8 cellular contexts compared by ENCODE assay signal in the genomic region with DNA sequence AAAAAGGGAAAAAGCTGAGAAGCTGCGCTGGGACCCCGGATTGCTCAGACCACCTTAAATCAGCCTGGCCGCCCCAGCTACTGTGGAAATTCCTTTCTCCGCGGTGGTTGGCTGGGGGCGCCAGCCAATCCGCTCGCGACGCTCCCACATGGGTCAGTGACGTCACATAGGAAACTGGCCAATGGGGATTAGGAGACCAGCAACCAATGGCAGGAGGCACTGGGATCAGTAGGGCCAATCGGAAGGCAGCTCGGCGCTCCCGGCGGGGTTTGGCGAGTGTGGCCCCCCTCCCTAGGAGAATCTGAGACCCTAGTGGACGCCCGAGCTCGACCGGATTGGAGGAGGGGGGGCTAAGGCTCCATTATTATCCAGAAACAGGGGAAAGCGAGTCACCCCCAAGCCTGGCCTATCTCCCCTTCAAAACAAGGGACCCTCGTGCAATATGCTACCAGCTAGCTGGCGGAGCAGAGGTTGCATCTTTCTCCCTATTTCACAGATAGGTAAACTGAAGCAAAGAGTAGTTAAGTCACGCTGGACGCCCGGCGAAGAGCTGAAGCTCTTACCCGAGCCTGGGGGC.
DNase-seq lines count a peak whose midpoint lies in the region; ATAC-seq and TF ChIP-seq lines count a peak whose summit lies in the region.

No MANE protein-coding gene starts in this region.

- in situ Hi-C loops in ACHN (cut with HindIII; ENCODE audit: low pct_ligation_motif_present, low pct_unique_long_range_greater_than_20kb, low sequenced_read_pairs) = no loop called here

- H3K4me3 ChIP-seq in WI38 (ENCODE audit: low read depth, low read length) = peak overlapping the region; percentile 52
- H3K4me3 ChIP-seq in cardiac fibroblast (replicated peaks in 1 of 2; ENCODE audit: low read depth in 2 of 2, low read length in 2 of 2) = peak overlapping the region; percentile 43 to 58
- H3K4me3 ChIP-seq in skin epidermis = peak overlapping the region; percentile 33 to 50 (median 50)

- DNase-seq in ACHN = peak; percentile 98
- DNase-seq in NCI-H2227 (lab: John Stamatoyannopoulos, UW; ENCODE audit: unreplicated experiment) = peak; percentile 97
- peak; percentile 100 for DNase-seq in cardiac fibroblast (ENCODE audit: low read depth in 2 of 2)
- DNase-seq in iPS-NIHi11 (ENCODE audit: low spot score) = peak; percentile 99

- TF ChIP-seq CTCF in WI38 (IDR thresholded peaks at IDR 0.05; ENCODE audit: low read depth, low read length) (no peak), cardiac fibroblast (IDR thresholded peaks at IDR 0.05; ENCODE audit: low read depth, low read length) (no peak)

- ATAC-seq in GM18907 (IDR thresholded peaks at IDR 0.05; ENCODE audit: unreplicated experiment) (peak; percentile 82), HG03139 (IDR thresholded peaks at IDR 0.05; ENCODE audit: unreplicated experiment) (peak; percentile 89)

- H3K27ac ChIP-seq in skin epidermis = peak overlapping the region; percentile 0 to 94 (median 88)

Comparison
In these comparisons a context has a peak if more than half of its experiments do, and no peak if none do; other contexts are left out.
1. Peak in every context shown above with its lines: DNase-seq, ATAC-seq, H3K4me3 ChIP-seq and H3K27ac ChIP-seq.